Comparison of ENCODE assay signal across 13 cellular contexts in genomic region chr18:9096013-9096383, GRCh38. TPM values are rescaled to one million over a fixed set of nuclear protein-coding genes. Genes with fewer than 3 reads are reported as not detected.
DNase-seq lines count a peak whose midpoint lies in the region; ATAC-seq and TF ChIP-seq lines count a peak whose summit lies in the region.
"Had no signal": no experiment of that assay in that cellular context is flagged by ENCODE, and none has a peak within 500 bp of the region (broad histone marks: within the 10 kb centered on the region; RNA-seq: fewer than 3 reads in every experiment).

No MANE protein-coding gene starts in this region.

- H3K36me3 ChIP-seq in Caco-2 (ENCODE audit: control insufficient read depth, insufficient read depth, low read length) (no peaks in the 10 kb centered on the region), SJSA1 (no peaks in the 10 kb centered on the region)
- H3K36me3 ChIP-seq: colonic mucosa had no signal

- no peaks in the 10 kb centered on the region for H3K27me3 ChIP-seq in Caco-2 (replicated peaks; ENCODE audit: control insufficient read depth, insufficient read depth, low read length)
- H3K27me3 ChIP-seq in SJSA1 (replicated peaks), result no peaks in the 10 kb centered on the region
- H3K27me3 ChIP-seq: colonic mucosa had no signal

- H3K9me3 ChIP-seq in Caco-2 (no peaks in the 10 kb centered on the region), SJSA1 (replicated peaks) (no peaks in the 10 kb centered on the region)
- H3K9me3 ChIP-seq: colonic mucosa had no signal

- H3K36me3 Mint-ChIP-seq in Caco-2 (ENCODE audit: insufficient read depth, unreplicated experiment) (no peaks in the 10 kb centered on the region), memory B cell (no peaks in the 10 kb centered on the region)

- H3K9me3 Mint-ChIP-seq in Caco-2 (ENCODE audit: unreplicated experiment) (no peaks in the 10 kb centered on the region), memory B cell (no peaks in the 10 kb centered on the region)

- peak overlapping the region; percentile 98 for H3K27ac ChIP-seq in SJSA1
- H3K27ac ChIP-seq: colonic mucosa, parathyroid adenoma had no signal

- DNase-seq in Caco-2, result no peak
- no peak for DNase-seq in SJSA1 (ENCODE audit: low read depth in 1 of 2, low spot score in 2 of 2)
- DNase-seq in memory B cell (ENCODE audit: low spot score in 2 of 2), result no peak
- no peak for DNase-seq in left colon
- DNase-seq in COLO668 (lab: John Stamatoyannopoulos, UW; ENCODE audit: unreplicated experiment), result no peak
- DNase-seq in GDM1 (lab: John Stamatoyannopoulos, UW), result no peak
- DNase-seq: colonic mucosa, NCI-H187, trophoblast cell had no signal

- H3K27me3 Mint-ChIP-seq in Caco-2 (ENCODE audit: insufficient read depth, unreplicated experiment), result no peaks in the 10 kb centered on the region
- H3K27me3 Mint-ChIP-seq in memory B cell, result no peaks in the 10 kb centered on the region

- peaks cover 44% of the 10 kb centered on the region for H3K4me1 ChIP-seq in Caco-2
- H3K4me1 ChIP-seq in SJSA1 (replicated peaks), result peaks cover 36% of the 10 kb centered on the region
- H3K4me1 ChIP-seq: parathyroid adenoma had no signal

- H3K4me1 Mint-ChIP-seq in Caco-2 (ENCODE audit: low read depth, unreplicated experiment), result peaks cover 26% of the 10 kb centered on the region
- H3K4me1 Mint-ChIP-seq in memory B cell, result peaks cover 22% of the 10 kb centered on the region

- CTCF ChIA-PET in Caco-2 (lab: Charles Lee), result no interaction called here

- peak; percentile 30 for ATAC-seq in GM19438 (IDR thresholded peaks at IDR 0.05; ENCODE audit: low read depth, unreplicated experiment)
- ATAC-seq in memory B cell (ENCODE audit: low read depth), result no peak
- no peak for ATAC-seq in left colon
- ATAC-seq in HG03175 (IDR thresholded peaks at IDR 0.05; ENCODE audit: unreplicated experiment), result no peak
- ATAC-seq: left lobe of liver had no signal

- H3K27ac Mint-ChIP-seq in Caco-2 (ENCODE audit: unreplicated experiment) (peak overlapping the region; percentile 81), memory B cell (peak overlapping the region; percentile 95)

- POLR2A ChIA-PET in Caco-2 (lab: Charles Lee), result no interaction called here

- intact Hi-C loops in Caco-2 (cut with micrococcal nuclease; ENCODE audit: unreplicated experiment) (no loop called here), left colon (cut with DNase I, micrococcal nuclease) (no loop called here)

- BruUV-seq in Caco-2 (replicated peaks; lab: Mats Ljungman, UMichigan), result no TSS peak

- no peak for TF ChIP-seq CTCF in Caco-2 (IDR thresholded peaks at IDR 0.05; ENCODE audit: insufficient read depth in 1 of 2, low read depth in 1 of 2, low read length in 1 of 2, severe bottlenecking in 1 of 2, unreplicated experiment in 1 of 2)

- H3K4me3 ChIP-seq in Caco-2 (ENCODE audit: low read depth, low read length), result no peak overlapping the region
- no peak overlapping the region for H3K4me3 ChIP-seq in SJSA1
- H3K4me3 ChIP-seq: colonic mucosa had no signal

- H3K4me3 Mint-ChIP-seq in Caco-2 (ENCODE audit: unreplicated experiment) (no peak overlapping the region), memory B cell (peak overlapping the region; percentile 73)

RNA-seq across cellular contexts. Expression of gene NDUFV2, which starts 6.5 kb away (rescaled TPM):
- 211 and 220 TPM in 2 replicates for total RNA-seq in Caco-2 (2022)
- 160 and 229 TPM in 2 replicates for total RNA-seq in SJSA1 (2014; rRNA removed; shearing (Covaris generic))
- total RNA-seq in left colon, result 100 to 1,000 TPM; 167 to 191 TPM

RNA-seq across cellular contexts. Expression of gene ANKRD12, which starts 40.6 kb away (rescaled TPM):
- 33.2 and 36.5 TPM in 2 replicates for total RNA-seq in Caco-2 (2022)
- 30.7 and 38.8 TPM in 2 replicates for total RNA-seq in SJSA1 (2014; rRNA removed; shearing (Covaris generic))
- total RNA-seq in left colon, result 10 to 100 TPM; 44.7 to 64.3 TPM
